ENCODE assay signal across 25 cellular contexts in genomic region chr16:47519037-47519436, GRCh38. TPM values are rescaled to one million over a fixed set of nuclear protein-coding genes. Genes with fewer than 3 reads are reported as not detected.
A peak's percentile ranks its signal among the peaks of the same experiment; 100 is the strongest.
DNase-seq lines count a peak whose midpoint lies in the region; ATAC-seq and TF ChIP-seq lines count a peak whose summit lies in the region.
"Had no signal": no experiment of that assay in that cellular context is flagged by ENCODE, and none has a peak within 500 bp of the region (broad histone marks: within the 10 kb centered on the region; RNA-seq: fewer than 3 reads in every experiment).

No MANE protein-coding gene starts in this region.

- TF ChIP-seq CTCF in brain (conservative IDR thresholded peaks at IDR 0.05) (no peak), progenitor cell of endocrine pancreas (IDR thresholded peaks at IDR 0.05; ENCODE audit: unreplicated experiment) (no peak)

- H3K4me1 Mint-ChIP-seq in brain (peaks cover 19% of the 10 kb centered on the region), progenitor cell of endocrine pancreas (ENCODE audit: low read depth) (peaks cover 7% of the 10 kb centered on the region)

- H3K36me3 Mint-ChIP-seq in brain (peaks cover 74% of the 10 kb centered on the region), progenitor cell of endocrine pancreas (ENCODE audit: insufficient read depth) (peaks cover 20% of the 10 kb centered on the region)

- H3K4me3 Mint-ChIP-seq in brain: no peak overlapping the region
- no peak overlapping the region for H3K4me3 Mint-ChIP-seq in progenitor cell of endocrine pancreas (ENCODE audit: low read depth)
- H3K4me3 Mint-ChIP-seq: activated naive CD8-positive, alpha-beta T cell treated with anti-CD3 and anti-CD28 coated beads, Interleukin-2, amount 50 U/mL, for 24 hours; B cell; IgD-negative memory B cell; neural crest cell had no signal

- peaks cover 2 to 27% (median 22%) of the 10 kb centered on the region in 5 experiments for H3K9me3 Mint-ChIP-seq in brain
- H3K9me3 Mint-ChIP-seq in progenitor cell of endocrine pancreas (ENCODE audit: low read depth): peaks cover 15% of the 10 kb centered on the region
- H3K9me3 Mint-ChIP-seq: IgD-negative memory B cell had no signal

- H3K27ac Mint-ChIP-seq in brain (peak overlapping the region in 3 of 5 experiments; percentile 57 to 83 (median 64)), progenitor cell of endocrine pancreas (peak overlapping the region; percentile 62)
- H3K27ac Mint-ChIP-seq: activated naive CD8-positive, alpha-beta T cell treated with anti-CD3 and anti-CD28 coated beads, Interleukin-2, amount 50 U/mL, for 24 hours; B cell had no signal

- H3K27me3 Mint-ChIP-seq in brain (no peaks in the 10 kb centered on the region), progenitor cell of endocrine pancreas (no peaks in the 10 kb centered on the region)
- H3K27me3 Mint-ChIP-seq: activated naive CD8-positive, alpha-beta T cell treated with anti-CD3 and anti-CD28 coated beads, Interleukin-2, amount 50 U/mL, for 24 hours; B cell; IgD-negative memory B cell had no signal

- no peak for DNase-seq in activated CD4-positive, CD25-positive, alpha-beta regulatory T cell treated with anti-CD3 and anti-CD28 coated beads, Interleukin-2, amount 50 U/mL, for 72 hours
- DNase-seq in HCEC 1CT (peak; percentile 23), progenitor cell of endocrine pancreas (ENCODE audit: low spot score, unreplicated experiment) (no peak), hippocampal formation (lab: John Stamatoyannopoulos, UW) (no peak)
- no peak for DNase-seq in stimulated activated CD4-positive, alpha-beta T cell treated with anti-CD3 and anti-CD28 coated beads, Interleukin-2, amount 100 ng/mL, for 48 hours
- DNase-seq: activated CD8-positive, alpha-beta memory T cell treated with anti-CD3 and anti-CD28 coated beads, Interleukin-2, amount 50 U/mL, for 48 hours; activated gamma-delta T cell; activated naive CD8-positive, alpha-beta T cell treated with anti-CD3 and anti-CD28 coated beads, Interleukin-2, amount 50 U/mL, for 24 hours; brain microvascular endothelial cell; Calu3; DND-41; effector CD8-positive, alpha-beta T cell; kidney; NCI-H1417; NCI-H2081 treated with DMSO at 0.1 percent for 48 hours; posterior cingulate gyrus; SW 1271; T1000 had no signal

- peak; percentile 44 to 57 for ATAC-seq in activated CD4-positive, CD25-positive, alpha-beta regulatory T cell treated with anti-CD3 and anti-CD28 coated beads, Interleukin-2, amount 50 U/mL, for 24 hours
- ATAC-seq in HG03097 (IDR thresholded peaks at IDR 0.05; ENCODE audit: low FRiP score, unreplicated experiment): no peak
- ATAC-seq: activated naive CD8-positive, alpha-beta T cell treated with anti-CD3 and anti-CD28 coated beads, Interleukin-2, amount 50 U/mL, for 24 hours; Right ventricle myocardium inferior had no signal

RNA-seq across cellular contexts. Expression of gene PHKB, which starts 57.9 kb away (rescaled TPM):
- polyA plus RNA-seq in brain (ENCODE audit: insufficient read depth, low read depth, low replicate concordance): 22.9 TPM
- 94.1 and 96.7 TPM in 2 replicates for total RNA-seq in progenitor cell of endocrine pancreas

RNA-seq across cellular contexts. Expression of gene ITFG1, which starts 58.2 kb away (rescaled TPM):
- 71.2 TPM for polyA plus RNA-seq in brain (ENCODE audit: insufficient read depth, low read depth, low replicate concordance)
- total RNA-seq in progenitor cell of endocrine pancreas: 41.3 and 45.0 TPM in 2 replicates
